ENCODE assay signal across 19 cellular contexts in the genomic region with DNA sequence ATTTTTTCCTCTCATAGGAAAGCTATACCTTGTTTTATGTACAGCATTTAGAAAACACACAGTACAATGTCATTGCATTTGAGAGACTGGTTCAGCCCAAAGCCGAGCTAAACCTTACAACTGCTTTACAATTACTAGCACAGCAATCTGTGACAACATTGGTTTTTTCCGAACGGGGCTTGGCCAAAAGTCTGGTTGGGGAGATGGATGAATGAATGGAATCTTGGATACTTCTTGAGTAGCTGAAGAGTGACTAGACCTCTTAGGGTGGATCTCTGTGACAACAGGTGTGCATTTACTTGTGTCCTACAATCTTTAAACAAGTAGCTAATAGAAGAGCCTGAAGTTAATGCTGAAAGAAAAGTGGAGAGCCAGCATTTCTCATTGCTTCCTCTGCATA. TPM values are rescaled to one million over a fixed set of nuclear protein-coding genes. Genes with fewer than 3 reads are reported as not detected.
DNase-seq lines count a peak whose midpoint lies in the region; ATAC-seq, FAIRE-seq and TF ChIP-seq lines count a peak whose summit lies in the region.
"Had no signal": no experiment of that assay in that cellular context is flagged by ENCODE, and none has a peak within 500 bp of the region (broad histone marks: within the 10 kb centered on the region; RNA-seq: fewer than 3 reads in every experiment).

No MANE protein-coding gene starts in this region.

- H3K27me3 ChIP-seq in gastrocnemius medialis: no peaks in the 10 kb centered on the region

- ATAC-seq in left ventricle myocardium superior: peak; percentile 24
- peak in 1 of 2 donors; percentile 11 for ATAC-seq in gastrocnemius medialis
- ATAC-seq in HG03039 (IDR thresholded peaks at IDR 0.05; ENCODE audit: unreplicated experiment): no peak
- ATAC-seq: activated CD8-positive, alpha-beta T cell treated with anti-CD3 and anti-CD28 coated beads for 36 hours; naive thymus-derived CD4-positive, alpha-beta T cell had no signal

- H3K36me3 ChIP-seq in gastrocnemius medialis: no peaks in the 10 kb centered on the region

- peak overlapping the region; percentile 83 to 96 (median 90) for H3K27ac ChIP-seq in gastrocnemius medialis
- H3K27ac ChIP-seq: HL-60 had no signal

- intact Hi-C loops in left ventricle myocardium superior (cut with micrococcal nuclease): no loop called here
- intact Hi-C loops in gastrocnemius medialis (cut with DNase I; ENCODE audit: low total_unique reads): loop anchor here (2.0 to 5.0 kb wide), 4 partner anchors 106 to 351 kb away; no protein-coding TSS in a partner anchor

- DNase-seq in AG08395 (ENCODE audit: low spot score) (peak; percentile 14), SK-MEL-5 (ENCODE audit: low read depth, low spot score) (peak; percentile 27), left ventricle myocardium superior (no peak), gastrocnemius medialis (peak in 1 of 2 donors; percentile 29), HTR-8/SVneo (ENCODE audit: insufficient read length, low spot score) (no peak)
- no peak for DNase-seq in activated naive CD4-positive, alpha-beta T cell treated with anti-CD3 and anti-CD28 coated beads, Interleukin-2, amount 50 U/mL, for 16 hours
- no peak for DNase-seq in stimulated activated CD4-positive, alpha-beta T cell treated with anti-CD3 and anti-CD28 coated beads, Interleukin-4, amount 100 ng/mL, for 1 hour
- DNase-seq: activated CD8-positive, alpha-beta T cell treated with anti-CD3 and anti-CD28 coated beads for 36 hours; H9; naive thymus-derived CD4-positive, alpha-beta T cell; NCI-H2029; NCI-H526 treated with DMSO at 0.1 percent for 48 hours; stimulated activated naive CD4-positive, alpha-beta T cell; T-helper 9 cell had no signal

- no peak for TF ChIP-seq POLR2A in gastrocnemius medialis (IDR thresholded peaks at IDR 0.05)

- no peaks in the 10 kb centered on the region for H3K9me3 ChIP-seq in gastrocnemius medialis

- peak overlapping the region; percentile 56 to 69 (median 64) for H3K4me3 ChIP-seq in gastrocnemius medialis

- no peak for FAIRE-seq in HTR-8/SVneo (lab: Jason Lieb, UNC)
- FAIRE-seq: frontal cortex, islet of Langerhans had no signal

- in situ Hi-C loops in SK-MEL-5 (cut with HindIII; ENCODE audit: low pct_unique_long_range_greater_than_20kb, low sequenced_read_pairs): no loop called here
- in situ Hi-C loops in gastrocnemius medialis (cut with MboI; ENCODE audit: low sequenced_read_pairs in 4 of 4): no loop called here

- TF ChIP-seq CTCF in gastrocnemius medialis (IDR thresholded peaks at IDR 0.05 in 4 of 5, conservative IDR thresholded peaks at IDR 0.05 in 1 of 5): no peak

- H3K4me1 ChIP-seq in gastrocnemius medialis: peaks cover 40 to 51% of the 10 kb centered on the region in 2 donors

RNA-seq across cellular contexts. Expression of gene SGCD, which starts 1.2 kb away (rescaled TPM):
- 27.2 and 32.3 TPM in 2 replicates for total RNA-seq in SK-MEL-5 (2014; rRNA removed; shearing (Covaris generic))
- 16.6 and 23.3 TPM in 2 replicates for polyA plus RNA-seq in SK-MEL-5 (2015; cell fraction: cytosol; rRNA removed)
- 10.7 and 12.9 TPM in 2 replicates for polyA plus RNA-seq in SK-MEL-5 (2015; cell fraction: nucleus; rRNA removed)
- 76.9 TPM for total RNA-seq in left ventricle myocardium superior
- total RNA-seq in gastrocnemius medialis: 10 to 100 TPM in 3 of 4 donors, 1 to 10 TPM in 1; 8.2 to 53.5 (median 35.8) TPM
- total RNA-seq: activated CD8-positive, alpha-beta T cell treated with anti-CD3 and anti-CD28 coated beads for 36 hours; activated T-helper 2 cell treated with anti-CD3 and anti-CD28 coated beads, Interferon-gamma antibody, Interleukin-2, Interleukin-4, amounts not matched to agents 10 μg/mL and 5 μg/mL and 100 μg/mL, durations not matched to agents 14 hours and 24 hours and 36 hours had no signal
- polyA plus RNA-seq: naive thymus-derived CD4-positive, alpha-beta T cell had no signal

Comparison
In these comparisons a context has a peak if more than half of its experiments do, and no peak if none do; other contexts are left out.
1. DNase-seq: peak in AG08395 (single experiment) and SK-MEL-5 (single experiment); none in left ventricle myocardium superior (single experiment), activated naive CD4-positive, alpha-beta T cell treated with anti-CD3 and anti-CD28 coated beads, Interleukin-2, amount 50 U/mL, for 16 hours (single experiment), stimulated activated CD4-positive, alpha-beta T cell treated with anti-CD3 and anti-CD28 coated beads, Interleukin-4, amount 100 ng/mL, for 1 hour (single experiment) and HTR-8/SVneo (single experiment).